14 cellular contexts compared by ENCODE assay signal in the genomic region with DNA sequence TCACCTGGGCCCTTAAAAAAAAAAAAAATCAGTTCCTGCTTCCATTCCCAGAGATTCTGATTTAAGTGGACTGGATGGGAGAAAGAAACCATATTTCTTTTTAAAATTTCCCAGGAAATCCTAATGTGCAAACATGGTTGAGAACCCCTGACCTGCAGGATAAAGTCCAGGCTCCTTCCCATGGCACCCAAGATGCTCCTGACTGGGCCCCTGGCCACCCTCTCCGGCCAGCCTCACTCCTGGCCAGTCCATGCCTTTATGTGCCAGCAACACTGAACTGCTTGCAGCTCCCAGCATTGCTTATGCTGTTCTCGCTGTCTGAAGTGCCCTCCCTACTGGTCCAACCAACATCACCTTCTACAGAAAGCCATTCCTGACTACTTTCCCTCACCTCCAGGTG.
DNase-seq lines count a peak whose midpoint lies in the region; ATAC-seq and TF ChIP-seq lines count a peak whose summit lies in the region.
"Had no signal": no experiment of that assay in that cellular context is flagged by ENCODE, and none has a peak within 500 bp of the region (broad histone marks: within the 10 kb centered on the region; RNA-seq: fewer than 3 reads in every experiment).

No MANE protein-coding gene starts in this region.

- H3K27ac ChIP-seq in BLaER1: peak overlapping the region; percentile 8; the same call in 1 of the 2 replicates
- H3K27ac ChIP-seq: A549 had no signal

- intact Hi-C loops in activated B cell treated with CpG ODN at 0.5 μM for 24 hours (cut with micrococcal nuclease): loop anchor here (1.0 to 5.0 kb wide), 2 partner anchors 26 to 420 kb away; a partner anchor contains a TSS

- H3K36me3 Mint-ChIP-seq in IgD-negative memory B cell: no peaks in the 10 kb centered on the region
- peaks cover 3% of the 10 kb centered on the region for H3K36me3 Mint-ChIP-seq in activated B cell treated with CpG ODN at 0.5 μM for 24 hours (ENCODE audit: low read depth)
- no peaks in the 10 kb centered on the region for H3K36me3 Mint-ChIP-seq in naive B cell
- H3K36me3 Mint-ChIP-seq in nephron progenitor cell (ENCODE audit: low read depth): no peaks in the 10 kb centered on the region
- H3K36me3 Mint-ChIP-seq: CD4-positive, CD25-positive, alpha-beta regulatory T cell had no signal

- POLR2A ChIA-PET in activated B cell treated with CpG ODN at 0.5 μM for 24 hours (lab: Charles Lee) (interaction anchor here (0.9 to 16.2 kb wide), 16 partner anchors 8 to 315 kb away, joined by 3 to 394 read pairs (median 14); a partner anchor contains a TSS), HEK293T (lab: Yijun Ruan, JAX) (no interaction called here)

- H3K4me1 Mint-ChIP-seq in IgD-negative memory B cell (peaks cover 43 to 65% (median 51%) of the 10 kb centered on the region in 3 donors), activated B cell treated with CpG ODN at 0.5 μM for 24 hours (peaks cover 93% of the 10 kb centered on the region), naive B cell (peaks cover 66 to 96% (median 81%) of the 10 kb centered on the region in 3 donors), nephron progenitor cell (peaks cover 16% of the 10 kb centered on the region)

- H3K4me3 Mint-ChIP-seq in IgD-negative memory B cell (peak overlapping the region in 3 of 4 donors; percentile 63 to 92 (median 87)), activated B cell treated with CpG ODN at 0.5 μM for 24 hours (peak overlapping the region; percentile 32), naive B cell (peak overlapping the region; percentile 79 to 90 (median 84)), nephron progenitor cell (no peak overlapping the region)
- H3K4me3 Mint-ChIP-seq: CD4-positive, CD25-positive, alpha-beta regulatory T cell had no signal

- peaks cover 44% of the 10 kb centered on the region for H3K4me1 ChIP-seq in BLaER1

- peak overlapping the region; percentile 62; the same call in 1 of the 2 replicates for H3K4me2 ChIP-seq in BLaER1
- H3K4me2 ChIP-seq: A549, SK-N-SH had no signal

- ATAC-seq in activated B cell treated with CpG ODN at 0.5 μM for 24 hours (ENCODE audit: low read depth) (no peak), naive B cell (ENCODE audit: low read depth in 2 of 2) (no peak)
- ATAC-seq: A549, Panc1 had no signal

- CTCF ChIA-PET in activated B cell treated with CpG ODN at 0.5 μM for 24 hours (lab: Charles Lee): interaction anchor here (0.9 to 2.7 kb wide), 5 partner anchors 13 to 118 kb away, joined by 3 to 18 read pairs (median 5); a partner anchor contains a TSS
- CTCF ChIA-PET in HEK293T (lab: Yijun Ruan, JAX): no interaction called here

- no peaks in the 10 kb centered on the region for H3K36me3 ChIP-seq in BLaER1

- no peak overlapping the region for H3K4me3 ChIP-seq in BLaER1
- H3K4me3 ChIP-seq: A549 had no signal

- no peak for TF ChIP-seq CTCF in activated B cell treated with CpG ODN at 0.5 μM for 24 hours (IDR thresholded peaks at IDR 0.05)
- TF ChIP-seq CTCF in nephron progenitor cell (IDR thresholded peaks at IDR 0.05): no peak

- DNase-seq in activated B cell treated with CpG ODN at 0.5 μM for 24 hours: no peak
- no peak for DNase-seq in naive B cell
- DNase-seq in nephron progenitor cell: no peak
- DNase-seq in HEK293T (ENCODE audit: extremely low spot score): no peak
- no peak for DNase-seq in UCSD-AML1 (lab: John Stamatoyannopoulos, UW; ENCODE audit: unreplicated experiment)
- DNase-seq: CD4-positive, CD25-positive, alpha-beta regulatory T cell; NCI-H146; NCI-H526 treated with DMSO at 0.1 percent for 48 hours; Right ventricle myocardium superior; SK-N-SH had no signal

- H3K27me3 Mint-ChIP-seq in IgD-negative memory B cell (no peaks in the 10 kb centered on the region), activated B cell treated with CpG ODN at 0.5 μM for 24 hours (no peaks in the 10 kb centered on the region), naive B cell (no peaks in the 10 kb centered on the region), nephron progenitor cell (ENCODE audit: low read depth, poor library complexity) (no peaks in the 10 kb centered on the region)
- H3K27me3 Mint-ChIP-seq: CD4-positive, CD25-positive, alpha-beta regulatory T cell had no signal

- no peak overlapping the region for H3K9ac ChIP-seq in BLaER1
- H3K9ac ChIP-seq: SK-N-SH had no signal

- peak overlapping the region; percentile 95 to 98 (median 97) for H3K27ac Mint-ChIP-seq in IgD-negative memory B cell
- H3K27ac Mint-ChIP-seq in activated B cell treated with CpG ODN at 0.5 μM for 24 hours: peak overlapping the region; percentile 99
- H3K27ac Mint-ChIP-seq in naive B cell: peak overlapping the region; percentile 95 to 100 (median 99)
- H3K27ac Mint-ChIP-seq in nephron progenitor cell: no peak overlapping the region

- no peaks in the 10 kb centered on the region for H4K20me1 ChIP-seq in BLaER1

- H3K9me3 Mint-ChIP-seq in IgD-negative memory B cell (no peaks in the 10 kb centered on the region), activated B cell treated with CpG ODN at 0.5 μM for 24 hours (no peaks in the 10 kb centered on the region), naive B cell (peaks cover 0 to 3% (median 0%) of the 10 kb centered on the region in 7 donors), nephron progenitor cell (no peaks in the 10 kb centered on the region)

- H3K9me3 ChIP-seq in BLaER1: no peaks in the 10 kb centered on the region
- H3K9me3 ChIP-seq: A549, SK-N-SH had no signal

- H3K27me3 ChIP-seq in BLaER1: no peaks in the 10 kb centered on the region

TF ChIP-seq in HEK293T, 16 proteins besides CTCF, POLR2A, EP300 and RAD21:
- TF ChIP-seq ARNT (IDR thresholded peaks at IDR 0.05) (no peak), HDGF (IDR thresholded peaks at IDR 0.05; ENCODE audit: borderline replicate concordance) (no peak)
